In genomic region chr2:237987263-237987662, GRCh38 we compare ENCODE assay signal across 17 cellular contexts. TPM values are rescaled to one million over a fixed set of nuclear protein-coding genes. Genes with fewer than 3 reads are reported as not detected.
DNase-seq lines count a peak whose midpoint lies in the region; ATAC-seq and TF ChIP-seq lines count a peak whose summit lies in the region.
"Had no signal": no experiment of that assay in that cellular context is flagged by ENCODE, and none has a peak within 500 bp of the region (broad histone marks: within the 10 kb centered on the region; RNA-seq: fewer than 3 reads in every experiment).

No MANE protein-coding gene starts in this region.

- no peak overlapping the region for H3K27ac Mint-ChIP-seq in activated CD4-positive, alpha-beta memory T cell treated with anti-CD3 and anti-CD28 coated beads for 36 hours
- no peak overlapping the region for H3K27ac Mint-ChIP-seq in activated CD4-positive, alpha-beta memory T cell treated with anti-CD3 and anti-CD28 coated beads, Interleukin-2, amount 10 ng/mL, durations not matched to agents 7 days and 5 days
- H3K27ac Mint-ChIP-seq in central memory CD8-positive, alpha-beta T cell (ENCODE audit: low read depth): peak overlapping the region; percentile 45
- H3K27ac Mint-ChIP-seq in natural killer cell treated with Interleukin-12 subunit alpha and Interleukin-12 subunit beta and Interleukin-15 and Interleukin-18, amount 100 ng/mL, for 72 hours: peak overlapping the region; percentile 45 to 50
- H3K27ac Mint-ChIP-seq: activated naive CD4-positive, alpha-beta T cell treated with anti-CD3 and anti-CD28 coated beads, Interleukin-2, amount 10 ng/mL, durations not matched to agents 7 days and 5 days had no signal

- no peaks in the 10 kb centered on the region for H3K9me3 ChIP-seq in left ventricle myocardium inferior (replicated peaks)
- H3K9me3 ChIP-seq: vagina had no signal

- POLR2A ChIA-PET in activated CD4-positive, alpha-beta memory T cell treated with anti-CD3 and anti-CD28 coated beads for 36 hours (lab: Charles Lee): no interaction called here
- POLR2A ChIA-PET in activated CD4-positive, alpha-beta memory T cell treated with anti-CD3 and anti-CD28 coated beads, Interleukin-2, amount 10 ng/mL, durations not matched to agents 7 days and 5 days (lab: Charles Lee): no interaction called here

- no peak overlapping the region for H3K27ac ChIP-seq in left ventricle myocardium inferior (replicated peaks)
- H3K27ac ChIP-seq: BLaER1 treated with 17β-estradiol and CSF1 and Interleukin-3, amounts not matched to agents 10 nM and 100 nM; coronary artery; heart right ventricle; vagina had no signal

- no peak for ATAC-seq in central memory CD8-positive, alpha-beta T cell (replicated peaks; ENCODE audit: extremely low read depth, poor library complexity, severe bottlenecking)
- ATAC-seq in natural killer cell treated with Interleukin-12 subunit alpha and Interleukin-12 subunit beta and Interleukin-15 and Interleukin-18, amount 100 ng/mL, for 72 hours: no peak
- ATAC-seq in GM19467 (IDR thresholded peaks at IDR 0.05; ENCODE audit: unreplicated experiment): no peak
- ATAC-seq: heart right ventricle had no signal

- intact Hi-C loops in activated CD4-positive, alpha-beta memory T cell treated with anti-CD3 and anti-CD28 coated beads for 36 hours (cut with micrococcal nuclease): no loop called here
- intact Hi-C loops in left ventricle myocardium inferior (cut with micrococcal nuclease): no loop called here

- no peak overlapping the region for H3K4me3 Mint-ChIP-seq in activated CD4-positive, alpha-beta memory T cell treated with anti-CD3 and anti-CD28 coated beads for 36 hours
- no peak overlapping the region for H3K4me3 Mint-ChIP-seq in activated CD4-positive, alpha-beta memory T cell treated with anti-CD3 and anti-CD28 coated beads, Interleukin-2, amount 10 ng/mL, durations not matched to agents 7 days and 5 days
- H3K4me3 Mint-ChIP-seq in central memory CD8-positive, alpha-beta T cell: no peak overlapping the region
- H3K4me3 Mint-ChIP-seq in natural killer cell treated with Interleukin-12 subunit alpha and Interleukin-12 subunit beta and Interleukin-15 and Interleukin-18, amount 100 ng/mL, for 72 hours: no peak overlapping the region
- H3K4me3 Mint-ChIP-seq: activated naive CD4-positive, alpha-beta T cell treated with anti-CD3 and anti-CD28 coated beads, Interleukin-2, amount 10 ng/mL, durations not matched to agents 7 days and 5 days had no signal

- peaks cover 16% of the 10 kb centered on the region for H3K4me1 Mint-ChIP-seq in activated CD4-positive, alpha-beta memory T cell treated with anti-CD3 and anti-CD28 coated beads for 36 hours (ENCODE audit: low read depth)
- peaks cover 4% of the 10 kb centered on the region for H3K4me1 Mint-ChIP-seq in activated CD4-positive, alpha-beta memory T cell treated with anti-CD3 and anti-CD28 coated beads, Interleukin-2, amount 10 ng/mL, durations not matched to agents 7 days and 5 days
- H3K4me1 Mint-ChIP-seq in central memory CD8-positive, alpha-beta T cell: peaks cover 42% of the 10 kb centered on the region
- H3K4me1 Mint-ChIP-seq in natural killer cell treated with Interleukin-12 subunit alpha and Interleukin-12 subunit beta and Interleukin-15 and Interleukin-18, amount 100 ng/mL, for 72 hours (ENCODE audit: low read depth in 2 of 2): peaks cover 34 to 38% of the 10 kb centered on the region in 2 donors

- no peaks in the 10 kb centered on the region for H3K27me3 ChIP-seq in left ventricle myocardium inferior (ENCODE audit: low read depth)
- H3K27me3 ChIP-seq: BLaER1 treated with 17β-estradiol and CSF1 and Interleukin-3, amounts not matched to agents 10 nM and 100 nM; heart right ventricle; vagina had no signal

- DNase-seq in activated CD4-positive, alpha-beta memory T cell treated with anti-CD3 and anti-CD28 coated beads for 36 hours: peak; percentile 33
- DNase-seq in activated CD4-positive, alpha-beta memory T cell treated with anti-CD3 and anti-CD28 coated beads, Interleukin-2, amount 10 ng/mL, durations not matched to agents 7 days and 5 days: no peak
- no peak for DNase-seq in HFF-Myc (ENCODE audit: extremely low read depth, low read depth)
- DNase-seq in central memory CD8-positive, alpha-beta T cell (ENCODE audit: low spot score in 2 of 2): no peak
- DNase-seq in natural killer cell treated with Interleukin-12 subunit alpha and Interleukin-12 subunit beta and Interleukin-15 and Interleukin-18, amount 100 ng/mL, for 72 hours (ENCODE audit: low spot score): no peak
- DNase-seq in left ventricle myocardium inferior: no peak
- DNase-seq in cerebellum (ENCODE audit: low spot score): no peak
- DNase-seq: activated CD4-positive, alpha-beta T cell treated with anti-CD3 and anti-CD28 coated beads for 4 hours; activated naive CD4-positive, alpha-beta T cell treated with anti-CD3 and anti-CD28 coated beads, Interleukin-2, amount 10 ng/mL, durations not matched to agents 7 days and 5 days; activated T-cell treated with anti-CD3 and anti-CD28 coated beads, Interleukin-2, amount 50 U/mL, for 1 hour; heart right ventricle; NCI-H1417; NCI-H524 had no signal

- H3K4me1 ChIP-seq in left ventricle myocardium inferior: peaks cover 35% of the 10 kb centered on the region
- H3K4me1 ChIP-seq: vagina had no signal

- H3K27me3 Mint-ChIP-seq in activated CD4-positive, alpha-beta memory T cell treated with anti-CD3 and anti-CD28 coated beads for 36 hours: no peaks in the 10 kb centered on the region
- no peaks in the 10 kb centered on the region for H3K27me3 Mint-ChIP-seq in activated CD4-positive, alpha-beta memory T cell treated with anti-CD3 and anti-CD28 coated beads, Interleukin-2, amount 10 ng/mL, durations not matched to agents 7 days and 5 days
- H3K27me3 Mint-ChIP-seq in central memory CD8-positive, alpha-beta T cell: no peaks in the 10 kb centered on the region
- H3K27me3 Mint-ChIP-seq in natural killer cell treated with Interleukin-12 subunit alpha and Interleukin-12 subunit beta and Interleukin-15 and Interleukin-18, amount 100 ng/mL, for 72 hours: no peaks in the 10 kb centered on the region
- H3K27me3 Mint-ChIP-seq: activated naive CD4-positive, alpha-beta T cell treated with anti-CD3 and anti-CD28 coated beads, Interleukin-2, amount 10 ng/mL, durations not matched to agents 7 days and 5 days had no signal

- CTCF ChIA-PET in activated CD4-positive, alpha-beta memory T cell treated with anti-CD3 and anti-CD28 coated beads for 36 hours (lab: Charles Lee): no interaction called here
- CTCF ChIA-PET in activated CD4-positive, alpha-beta memory T cell treated with anti-CD3 and anti-CD28 coated beads, Interleukin-2, amount 10 ng/mL, durations not matched to agents 7 days and 5 days (lab: Charles Lee): interaction anchor here (0.6 to 0.9 kb wide), 2 partner anchors 10 to 62 kb away, joined by 3 to 4 read pairs; no protein-coding TSS in a partner anchor

- H3K36me3 ChIP-seq in left ventricle myocardium inferior: peaks cover 17% of the 10 kb centered on the region
- H3K36me3 ChIP-seq: vagina had no signal

- H3K9me3 Mint-ChIP-seq in activated CD4-positive, alpha-beta memory T cell treated with anti-CD3 and anti-CD28 coated beads for 36 hours: no peaks in the 10 kb centered on the region
- no peaks in the 10 kb centered on the region for H3K9me3 Mint-ChIP-seq in activated CD4-positive, alpha-beta memory T cell treated with anti-CD3 and anti-CD28 coated beads, Interleukin-2, amount 10 ng/mL, durations not matched to agents 7 days and 5 days
- no peaks in the 10 kb centered on the region for H3K9me3 Mint-ChIP-seq in central memory CD8-positive, alpha-beta T cell
- H3K9me3 Mint-ChIP-seq in natural killer cell treated with Interleukin-12 subunit alpha and Interleukin-12 subunit beta and Interleukin-15 and Interleukin-18, amount 100 ng/mL, for 72 hours: no peaks in the 10 kb centered on the region
- H3K9me3 Mint-ChIP-seq: activated naive CD4-positive, alpha-beta T cell treated with anti-CD3 and anti-CD28 coated beads, Interleukin-2, amount 10 ng/mL, durations not matched to agents 7 days and 5 days had no signal

- peaks cover 24% of the 10 kb centered on the region for H3K36me3 Mint-ChIP-seq in activated CD4-positive, alpha-beta memory T cell treated with anti-CD3 and anti-CD28 coated beads for 36 hours
- H3K36me3 Mint-ChIP-seq in activated CD4-positive, alpha-beta memory T cell treated with anti-CD3 and anti-CD28 coated beads, Interleukin-2, amount 10 ng/mL, durations not matched to agents 7 days and 5 days (ENCODE audit: low read depth): peaks cover 37% of the 10 kb centered on the region
- H3K36me3 Mint-ChIP-seq in central memory CD8-positive, alpha-beta T cell (ENCODE audit: insufficient read depth): peaks cover 23% of the 10 kb centered on the region
- H3K36me3 Mint-ChIP-seq in natural killer cell treated with Interleukin-12 subunit alpha and Interleukin-12 subunit beta and Interleukin-15 and Interleukin-18, amount 100 ng/mL, for 72 hours: peaks cover 13% of the 10 kb centered on the region

- peak; percentile 8 for TF ChIP-seq CTCF in HFF-Myc (IDR thresholded peaks at IDR 0.05; ENCODE audit: low read depth, low read length, missing control alignments)
- no peak for TF ChIP-seq CTCF in left ventricle myocardium inferior (IDR thresholded peaks at IDR 0.05; ENCODE audit: borderline replicate concordance)

- H3K4me3 ChIP-seq in HFF-Myc (replicated peaks; ENCODE audit: low read depth, low read length): no peak overlapping the region
- no peak overlapping the region for H3K4me3 ChIP-seq in left ventricle myocardium inferior
- H3K4me3 ChIP-seq: BLaER1 treated with 17β-estradiol and CSF1 and Interleukin-3, amounts not matched to agents 10 nM and 100 nM; coronary artery; heart right ventricle; vagina had no signal

RNA-seq across cellular contexts. Expression of gene UBE2F, which starts 20.4 kb away (rescaled TPM):
- 10 to 100 TPM; 50.7 to 52.9 TPM for total RNA-seq in activated CD4-positive, alpha-beta memory T cell treated with anti-CD3 and anti-CD28 coated beads for 36 hours
- total RNA-seq in activated CD4-positive, alpha-beta memory T cell treated with anti-CD3 and anti-CD28 coated beads, Interleukin-2, amount 10 ng/mL, durations not matched to agents 7 days and 5 days: 10 to 100 TPM; 77.5 to 82.7 TPM
- total RNA-seq in natural killer cell treated with Interleukin-12 subunit alpha and Interleukin-12 subunit beta and Interleukin-15 and Interleukin-18, amount 100 ng/mL, for 72 hours: 10 to 100 TPM; 51.3 to 78.0 TPM
- total RNA-seq in left ventricle myocardium inferior: 63.5 TPM
- total RNA-seq in cerebellum: 24.6 TPM

Comparison
In these comparisons a context has a peak if more than half of its experiments do, and no peak if none do; other contexts are left out.
1. H3K27ac Mint-ChIP-seq: peak in central memory CD8-positive, alpha-beta T cell (single experiment) and natural killer cell treated with Interleukin-12 subunit alpha and Interleukin-12 subunit beta and Interleukin-15 and Interleukin-18, amount 100 ng/mL, for 72 hours (2 of 2); none in activated CD4-positive, alpha-beta memory T cell treated with anti-CD3 and anti-CD28 coated beads for 36 hours (single experiment) and activated CD4-positive, alpha-beta memory T cell treated with anti-CD3 and anti-CD28 coated beads, Interleukin-2, amount 10 ng/mL, durations not matched to agents 7 days and 5 days (single experiment).